Comparison of ENCODE assay signal across 8 cellular contexts in the genomic region with DNA sequence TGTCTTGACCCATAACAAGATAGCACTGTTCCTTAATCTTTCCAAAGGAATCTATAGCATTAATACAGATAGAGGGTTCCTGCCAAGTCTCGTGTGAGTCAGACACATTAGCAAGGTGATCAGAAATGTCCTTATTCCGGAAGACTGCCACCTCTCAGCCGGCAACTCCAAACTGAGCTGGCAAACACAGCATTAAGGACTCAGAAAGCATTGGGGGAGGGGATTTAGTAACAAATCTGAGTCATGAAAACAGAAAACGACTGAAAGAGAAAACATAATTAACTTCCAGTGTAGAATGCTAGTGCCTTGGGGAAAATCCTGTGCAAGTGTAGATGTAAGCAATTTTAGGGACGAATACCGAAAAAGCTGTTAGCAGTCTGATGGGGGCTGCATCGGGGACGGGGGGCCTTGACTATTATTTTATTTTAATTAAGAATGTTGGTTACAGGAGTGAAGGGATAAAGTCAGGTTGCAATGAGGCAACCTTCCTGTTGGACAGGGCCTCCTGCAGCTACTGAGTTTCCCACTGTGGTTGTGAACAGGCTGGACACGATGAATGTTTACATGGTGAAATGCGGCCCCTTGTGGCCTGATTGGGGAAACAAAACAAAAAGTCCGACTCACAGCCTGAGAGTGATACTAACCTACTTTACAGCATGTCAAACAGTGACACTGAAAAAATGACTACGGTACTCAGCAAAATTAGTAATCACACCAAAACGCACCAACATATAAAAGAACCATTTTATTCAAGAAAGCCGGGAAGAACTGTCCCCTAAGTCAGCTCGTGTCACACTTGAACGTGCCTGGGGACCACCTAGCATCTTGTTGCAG. TPM values are rescaled to one million over a fixed set of nuclear protein-coding genes. Genes with fewer than 3 reads are reported as not detected.
DNase-seq lines count a peak whose midpoint lies in the region; ATAC-seq and TF ChIP-seq lines count a peak whose summit lies in the region.

No MANE protein-coding gene starts in this region.

- intact Hi-C loops in esophagus muscularis mucosa (cut with DNase I): loop anchor here (2.0 to 5.0 kb wide), 3 partner anchors 391 to 526 kb away; partner anchors contain the start of gene SCAF4

- H3K4me1 ChIP-seq in esophagus muscularis mucosa (peaks cover 19 to 44% (median 39%) of the 10 kb centered on the region in 4 donors), muscle layer of colon (ENCODE audit: insufficient read depth, low read length) (peaks cover 29% of the 10 kb centered on the region)

- TF ChIP-seq CTCF in GM12875 (IDR thresholded peaks at IDR 0.05; ENCODE audit: borderline replicate concordance, insufficient read depth, low read depth, low read length) (peak; percentile 58; the same call in 1 of the 2 replicates), WI38 (IDR thresholded peaks at IDR 0.05; ENCODE audit: low read depth, low read length) (peak; percentile 75), esophagus muscularis mucosa (IDR thresholded peaks at IDR 0.05) (peak; percentile 70 to 77 (median 73))

- peak; percentile 76 for ATAC-seq in HG03175 (IDR thresholded peaks at IDR 0.05; ENCODE audit: unreplicated experiment)

- H3K27ac ChIP-seq in esophagus muscularis mucosa (replicated peaks in 1 of 4): peak overlapping the region in 1 of 4 donors; percentile 57
- H3K27ac ChIP-seq in muscle layer of colon (ENCODE audit: low read depth, low read length): peak overlapping the region; percentile 41

- H3K4me3 ChIP-seq in GM12875 (ENCODE audit: low read depth, low read length) (no peak overlapping the region), WI38 (ENCODE audit: low read depth, low read length) (no peak overlapping the region), esophagus muscularis mucosa (no peak overlapping the region), muscle layer of colon (ENCODE audit: low read depth in 1 of 2, low read length in 2 of 2) (no peak overlapping the region)

- DNase-seq in AG08396 (ENCODE audit: low spot score) (peak; percentile 82), NCI-H2196 (lab: John Stamatoyannopoulos, UW; ENCODE audit: unreplicated experiment) (peak; percentile 85), esophagus muscularis mucosa (ENCODE audit: extremely low spot score) (no peak), ureter (ENCODE audit: low spot score) (peak; percentile 77)

- H3K27me3 ChIP-seq in esophagus muscularis mucosa: no peaks in the 10 kb centered on the region
- no peaks in the 10 kb centered on the region for H3K27me3 ChIP-seq in muscle layer of colon (ENCODE audit: control insufficient read depth in 1 of 2, insufficient read depth in 2 of 2, low read length in 2 of 2)

- H3K36me3 ChIP-seq in esophagus muscularis mucosa (no peaks in the 10 kb centered on the region), muscle layer of colon (ENCODE audit: insufficient read depth, low read length) (no peaks in the 10 kb centered on the region)

- no peak overlapping the region for H3K9ac ChIP-seq in muscle layer of colon (ENCODE audit: low read length)

- H3K9me3 ChIP-seq in esophagus muscularis mucosa: no peaks in the 10 kb centered on the region
- no peaks in the 10 kb centered on the region for H3K9me3 ChIP-seq in muscle layer of colon (ENCODE audit: low read length)

- WGBS in esophagus muscularis mucosa: 47% methylated on average over 16 of the region's 16 CpGs

- TF ChIP-seq POLR2A in esophagus muscularis mucosa (IDR thresholded peaks at IDR 0.05; ENCODE audit: low read depth): no peak

- no peak for TF ChIP-seq EP300 in esophagus muscularis mucosa (IDR thresholded peaks at IDR 0.05)

RNA-seq across cellular contexts. Expression of gene MIS18A, which starts 20.7 kb away (rescaled TPM):
- total RNA-seq in esophagus muscularis mucosa (1 to 10 TPM; 3.0 to 4.6 (median 3.2) TPM), ureter (7.6 TPM)

RNA-seq across cellular contexts. Expression of gene MRAP, which starts 40.5 kb away (rescaled TPM):
- not detected for total RNA-seq in esophagus muscularis mucosa
- total RNA-seq in ureter: not detected
